ENCODE assay signal across 22 cellular contexts in genomic region chr9:35627575-35627974, GRCh38. TPM values are rescaled to one million over a fixed set of nuclear protein-coding genes. Genes with fewer than 3 reads are reported as not detected.
"Had no signal": no experiment of that assay in that cellular context is flagged by ENCODE, and none has a peak within 500 bp of the region (broad histone marks: within the 10 kb centered on the region; RNA-seq: fewer than 3 reads in every experiment).

No MANE protein-coding gene starts in this region.

- H3K36me3 ChIP-seq: ascending aorta, brain microvascular endothelial cell, spleen, tibial nerve had no signal

- H3K4me3 Mint-ChIP-seq: activated CD4-positive, alpha-beta T cell treated with anti-CD3 and anti-CD28 coated beads, Interleukin-2, amount 10 ng/mL, durations not matched to agents 24 days and 14 days; activated naive CD4-positive, alpha-beta T cell treated with anti-CD3 and anti-CD28 coated beads, Interleukin-2, amount 10 ng/mL, durations not matched to agents 7 days and 5 days; activated T-cell treated with anti-CD3 and anti-CD28 coated beads, Interleukin-2, amount 50 U/mL, for 24 hours; naive thymus-derived CD8-positive, alpha-beta T cell; stimulated activated naive CD8-positive, alpha-beta T cell treated with anti-CD3 and anti-CD28 coated beads, Interleukin-15, amount 100 ng/mL, for 72 hours; T-helper 17 cell had no signal

- H3K4me3 ChIP-seq: ascending aorta, spleen, tibial nerve had no signal

- H3K27me3 ChIP-seq: ascending aorta, brain microvascular endothelial cell, spleen, tibial nerve had no signal

- H3K27ac Mint-ChIP-seq: activated CD4-positive, alpha-beta T cell treated with anti-CD3 and anti-CD28 coated beads, Interleukin-2, amount 10 ng/mL, durations not matched to agents 24 days and 14 days; activated naive CD4-positive, alpha-beta T cell treated with anti-CD3 and anti-CD28 coated beads, Interleukin-2, amount 10 ng/mL, durations not matched to agents 7 days and 5 days; activated T-cell treated with anti-CD3 and anti-CD28 coated beads, Interleukin-2, amount 50 U/mL, for 24 hours; activated T-helper 2 cell treated with anti-CD3 and anti-CD28 coated beads, Interferon-gamma antibody, Interleukin-2, Interleukin-4, amounts not matched to agents 10 μg/mL and 5 μg/mL and 100 μg/mL, durations not matched to agents 14 hours and 24 hours and 36 hours; naive thymus-derived CD8-positive, alpha-beta T cell; T-helper 17 cell had no signal

- H3K9me3 Mint-ChIP-seq: activated CD4-positive, alpha-beta T cell treated with anti-CD3 and anti-CD28 coated beads, Interleukin-2, amount 10 ng/mL, durations not matched to agents 24 days and 14 days; activated naive CD4-positive, alpha-beta T cell treated with anti-CD3 and anti-CD28 coated beads, Interleukin-2, amount 10 ng/mL, durations not matched to agents 7 days and 5 days; activated T-cell treated with anti-CD3 and anti-CD28 coated beads, Interleukin-2, amount 50 U/mL, for 24 hours; activated T-helper 2 cell treated with anti-CD3 and anti-CD28 coated beads, Interferon-gamma antibody, Interleukin-2, Interleukin-4, amounts not matched to agents 10 μg/mL and 5 μg/mL and 100 μg/mL, durations not matched to agents 14 hours and 24 hours and 36 hours; naive thymus-derived CD8-positive, alpha-beta T cell; stimulated activated naive CD8-positive, alpha-beta T cell treated with anti-CD3 and anti-CD28 coated beads, Interleukin-15, amount 100 ng/mL, for 72 hours had no signal

- H3K4me1 Mint-ChIP-seq: activated naive CD4-positive, alpha-beta T cell treated with anti-CD3 and anti-CD28 coated beads, Interleukin-2, amount 10 ng/mL, durations not matched to agents 7 days and 5 days had no signal

- H3K9me3 ChIP-seq: ascending aorta, spleen, tibial nerve had no signal

- DNase-seq: activated CD4-positive, alpha-beta T cell treated with anti-CD3 and anti-CD28 coated beads, Interleukin-2, amount 10 ng/mL, durations not matched to agents 24 days and 14 days; activated naive CD4-positive, alpha-beta T cell treated with anti-CD3 and anti-CD28 coated beads, Interleukin-2, amount 10 ng/mL, durations not matched to agents 7 days and 5 days; brain microvascular endothelial cell; dermis blood vessel endothelial cell; effector CD8-positive, alpha-beta T cell; foreskin keratinocyte; left colon; mesenchymal stem cell; naive thymus-derived CD8-positive, alpha-beta T cell; retina; spleen; stimulated activated CD4-positive, alpha-beta T cell treated with anti-CD3 and anti-CD28 coated beads, Interleukin-4, amount 100 ng/mL, for 1 hour; stimulated activated naive CD8-positive, alpha-beta T cell treated with anti-CD3 and anti-CD28 coated beads, Interleukin-15, amount 100 ng/mL, for 72 hours; SW 1271; T-helper 17 cell had no signal

- ATAC-seq: foreskin keratinocyte; naive thymus-derived CD8-positive, alpha-beta T cell; stimulated activated naive CD8-positive, alpha-beta T cell treated with anti-CD3 and anti-CD28 coated beads, Interleukin-15, amount 100 ng/mL, for 72 hours; T-helper 17 cell had no signal

- H3K4me1 ChIP-seq: ascending aorta, foreskin keratinocyte, tibial nerve had no signal

- H3K27me3 Mint-ChIP-seq: activated CD4-positive, alpha-beta T cell treated with anti-CD3 and anti-CD28 coated beads, Interleukin-2, amount 10 ng/mL, durations not matched to agents 24 days and 14 days; activated T-cell treated with anti-CD3 and anti-CD28 coated beads, Interleukin-2, amount 50 U/mL, for 24 hours; naive thymus-derived CD8-positive, alpha-beta T cell; stimulated activated naive CD8-positive, alpha-beta T cell treated with anti-CD3 and anti-CD28 coated beads, Interleukin-15, amount 100 ng/mL, for 72 hours; T-helper 17 cell had no signal

- H3K36me3 Mint-ChIP-seq: activated naive CD4-positive, alpha-beta T cell treated with anti-CD3 and anti-CD28 coated beads, Interleukin-2, amount 10 ng/mL, durations not matched to agents 7 days and 5 days; naive thymus-derived CD8-positive, alpha-beta T cell had no signal

- H3K27ac ChIP-seq: ascending aorta, brain microvascular endothelial cell, foreskin keratinocyte, spleen, tibial nerve had no signal

RNA-seq across cellular contexts. Expression of gene CD72, which starts 9.4 kb away (rescaled TPM):
- total RNA-seq: ascending aorta, dermis blood vessel endothelial cell had no signal

RNA-seq across cellular contexts. Expression of gene SIT1, which starts 23.2 kb away (rescaled TPM):
- total RNA-seq: ascending aorta, dermis blood vessel endothelial cell, foreskin keratinocyte, glomerular endothelial cell, lower leg skin had no signal
- polyA plus RNA-seq: foreskin keratinocyte, keratinocyte had no signal
